ENCODE assay signal across 25 cellular contexts in genomic region chr10:46266506-46266985, GRCh38. TPM values are rescaled to one million over a fixed set of nuclear protein-coding genes. Genes with fewer than 3 reads are reported as not detected.
DNase-seq lines count a peak whose midpoint lies in the region; ATAC-seq and TF ChIP-seq lines count a peak whose summit lies in the region.
"Had no signal": no experiment of that assay in that cellular context is flagged by ENCODE, and none has a peak within 500 bp of the region (broad histone marks: within the 10 kb centered on the region; RNA-seq: fewer than 3 reads in every experiment).

No MANE protein-coding gene starts in this region.

- no peak overlapping the region for H3K4me3 ChIP-seq in DND-41 (ENCODE audit: low read depth in 1 of 2, low read length in 2 of 2)
- H3K4me3 ChIP-seq: gastrocnemius medialis, thyroid gland had no signal

- no peaks in the 10 kb centered on the region for H3K9me3 Mint-ChIP-seq in activated CD4-positive, alpha-beta T cell treated with anti-CD3 and anti-CD28 coated beads, Interleukin-2, amount 10 ng/mL, durations not matched to agents 24 days and 14 days
- no peaks in the 10 kb centered on the region for H3K9me3 Mint-ChIP-seq in activated T-helper 2 cell treated with anti-CD3 and anti-CD28 coated beads, Interferon-gamma antibody, Interleukin-2, Interleukin-4, amounts not matched to agents 10 μg/mL and 5 μg/mL and 100 μg/mL, durations not matched to agents 14 hours and 24 hours and 36 hours
- H3K9me3 Mint-ChIP-seq: IgD-negative memory B cell; stimulated activated memory B cell treated with anti-CD40 and anti-IgM and Interleukin-4, amounts not matched to agents 10 μg/mL and 1 μg/mL and 100 μg/mL, for 72 hours had no signal

- peaks cover 28% of the 10 kb centered on the region for H3K36me3 ChIP-seq in DND-41 (ENCODE audit: insufficient read depth, low read length)
- H3K36me3 ChIP-seq: gastrocnemius medialis, neutrophil, thyroid gland had no signal

- H3K36me3 Mint-ChIP-seq in activated CD4-positive, alpha-beta T cell treated with anti-CD3 and anti-CD28 coated beads, Interleukin-2, amount 10 ng/mL, durations not matched to agents 24 days and 14 days (ENCODE audit: low read depth) = peaks cover 14% of the 10 kb centered on the region
- H3K36me3 Mint-ChIP-seq in activated T-helper 2 cell treated with anti-CD3 and anti-CD28 coated beads, Interferon-gamma antibody, Interleukin-2, Interleukin-4, amounts not matched to agents 10 μg/mL and 5 μg/mL and 100 μg/mL, durations not matched to agents 14 hours and 24 hours and 36 hours (ENCODE audit: low read depth) = peaks cover 11% of the 10 kb centered on the region
- H3K36me3 Mint-ChIP-seq: IgD-negative memory B cell; stimulated activated memory B cell treated with anti-CD40 and anti-IgM and Interleukin-4, amounts not matched to agents 10 μg/mL and 1 μg/mL and 100 μg/mL, for 72 hours had no signal

- H3K4me3 Mint-ChIP-seq in activated CD4-positive, alpha-beta T cell treated with anti-CD3 and anti-CD28 coated beads, Interleukin-2, amount 10 ng/mL, durations not matched to agents 24 days and 14 days = peak overlapping the region; percentile 13
- peak overlapping the region; percentile 22 for H3K4me3 Mint-ChIP-seq in activated T-helper 2 cell treated with anti-CD3 and anti-CD28 coated beads, Interferon-gamma antibody, Interleukin-2, Interleukin-4, amounts not matched to agents 10 μg/mL and 5 μg/mL and 100 μg/mL, durations not matched to agents 14 hours and 24 hours and 36 hours (ENCODE audit: low read depth)
- H3K4me3 Mint-ChIP-seq: IgD-negative memory B cell; stimulated activated memory B cell treated with anti-CD40 and anti-IgM and Interleukin-4, amounts not matched to agents 10 μg/mL and 1 μg/mL and 100 μg/mL, for 72 hours had no signal

- peaks cover 20% of the 10 kb centered on the region for H3K79me2 ChIP-seq in DND-41 (ENCODE audit: insufficient read depth, low read length)

- H3K4me2 ChIP-seq in DND-41 (ENCODE audit: insufficient read depth, low read length) = peak overlapping the region; percentile 15; the same call in 1 of the 2 replicates

- H3K4me1 ChIP-seq in DND-41 (ENCODE audit: insufficient read depth, low read length) = peaks cover 48% of the 10 kb centered on the region
- H3K4me1 ChIP-seq: gastrocnemius medialis, thyroid gland had no signal

- DNase-seq in activated CD4-positive, alpha-beta T cell treated with anti-CD3 and anti-CD28 coated beads, Interleukin-2, amount 10 ng/mL, durations not matched to agents 24 days and 14 days = no peak
- no peak for DNase-seq in activated CD4-positive, alpha-beta T cell treated with anti-CD3 and anti-CD28 coated beads, Interleukin-2, amount 50 U/mL, for 1 hour
- DNase-seq in DND-41 = no peak
- DNase-seq in activated T-helper 2 cell treated with anti-CD3 and anti-CD28 coated beads, Interferon-gamma antibody, Interleukin-2, Interleukin-4, amounts not matched to agents 10 μg/mL and 5 μg/mL and 100 μg/mL, durations not matched to agents 14 hours and 24 hours and 36 hours (ENCODE audit: low spot score) = no peak
- DNase-seq in retina = peak; percentile 83
- no peak for DNase-seq in 8988T
- DNase-seq in AG08396 (ENCODE audit: low spot score) = no peak
- no peak for DNase-seq in HCEC 1CT
- DNase-seq: ACHN, activated T-cell treated with anti-CD3 and anti-CD28 coated beads for 4 hours, erythroblast, gastrocnemius medialis, H7, left cardiac atrium, midbrain, NCI-H1048, NCI-H2081 treated with DMSO at 0.1 percent for 48 hours, SHP77 treated with DMSO at 0.1 percent for 48 hours, T-helper 9 cell, thyroid gland had no signal

- no peaks in the 10 kb centered on the region for H3K27me3 Mint-ChIP-seq in activated CD4-positive, alpha-beta T cell treated with anti-CD3 and anti-CD28 coated beads, Interleukin-2, amount 10 ng/mL, durations not matched to agents 24 days and 14 days
- no peaks in the 10 kb centered on the region for H3K27me3 Mint-ChIP-seq in activated T-helper 2 cell treated with anti-CD3 and anti-CD28 coated beads, Interferon-gamma antibody, Interleukin-2, Interleukin-4, amounts not matched to agents 10 μg/mL and 5 μg/mL and 100 μg/mL, durations not matched to agents 14 hours and 24 hours and 36 hours (ENCODE audit: low read depth)
- H3K27me3 Mint-ChIP-seq: IgD-negative memory B cell; stimulated activated memory B cell treated with anti-CD40 and anti-IgM and Interleukin-4, amounts not matched to agents 10 μg/mL and 1 μg/mL and 100 μg/mL, for 72 hours had no signal

- H2AFZ ChIP-seq in DND-41 (ENCODE audit: low read depth, low read length) = no peak overlapping the region

- H3K27ac ChIP-seq in DND-41 (ENCODE audit: low read length) = no peak overlapping the region; the same call in 1 of the 2 replicates
- H3K27ac ChIP-seq: gastrocnemius medialis, neutrophil, thyroid gland had no signal

- peaks cover 20% of the 10 kb centered on the region for H3K4me1 Mint-ChIP-seq in activated CD4-positive, alpha-beta T cell treated with anti-CD3 and anti-CD28 coated beads, Interleukin-2, amount 10 ng/mL, durations not matched to agents 24 days and 14 days
- peaks cover 14% of the 10 kb centered on the region for H3K4me1 Mint-ChIP-seq in activated T-helper 2 cell treated with anti-CD3 and anti-CD28 coated beads, Interferon-gamma antibody, Interleukin-2, Interleukin-4, amounts not matched to agents 10 μg/mL and 5 μg/mL and 100 μg/mL, durations not matched to agents 14 hours and 24 hours and 36 hours (ENCODE audit: low read depth)

- no peaks in the 10 kb centered on the region for H3K9me3 ChIP-seq in DND-41 (ENCODE audit: insufficient read depth, low read length, severe bottlenecking)
- H3K9me3 ChIP-seq: gastrocnemius medialis, neutrophil, thyroid gland had no signal

- TF ChIP-seq CTCF in DND-41 (IDR thresholded peaks at IDR 0.05; ENCODE audit: borderline replicate concordance, extremely low read depth, low read length, poor library complexity, severe bottlenecking) = no peak

- H4K20me1 ChIP-seq in DND-41 (ENCODE audit: insufficient read depth, low read length) = no peaks in the 10 kb centered on the region; the same call in 1 of the 2 replicates

- H3K27ac Mint-ChIP-seq in activated CD4-positive, alpha-beta T cell treated with anti-CD3 and anti-CD28 coated beads, Interleukin-2, amount 10 ng/mL, durations not matched to agents 24 days and 14 days = no peak overlapping the region
- no peak overlapping the region for H3K27ac Mint-ChIP-seq in activated T-helper 2 cell treated with anti-CD3 and anti-CD28 coated beads, Interferon-gamma antibody, Interleukin-2, Interleukin-4, amounts not matched to agents 10 μg/mL and 5 μg/mL and 100 μg/mL, durations not matched to agents 14 hours and 24 hours and 36 hours
- H3K27ac Mint-ChIP-seq: IgD-negative memory B cell; stimulated activated memory B cell treated with anti-CD40 and anti-IgM and Interleukin-4, amounts not matched to agents 10 μg/mL and 1 μg/mL and 100 μg/mL, for 72 hours had no signal

- no peak for ATAC-seq in DND-41 (ENCODE audit: insufficient read depth, low read depth)
- ATAC-seq: activated CD4-positive, CD25-positive, alpha-beta regulatory T cell treated with anti-CD3 and anti-CD28 coated beads, Interleukin-2, amount 50 U/mL, for 24 hours; gastrocnemius medialis; left cardiac atrium had no signal

- H3K27me3 ChIP-seq in DND-41 (ENCODE audit: insufficient read depth, low read length, poor library complexity) = no peaks in the 10 kb centered on the region
- H3K27me3 ChIP-seq: gastrocnemius medialis, neutrophil, thyroid gland had no signal

- intact Hi-C loops in activated CD4-positive, alpha-beta T cell treated with anti-CD3 and anti-CD28 coated beads, Interleukin-2, amount 10 ng/mL, durations not matched to agents 24 days and 14 days (cut with micrococcal nuclease) = loop anchor here (5.0 to 10.0 kb wide), 2 partner anchors 159 to 232 kb away; partner anchors contain the start of gene NCOA4
- intact Hi-C loops in activated T-helper 2 cell treated with anti-CD3 and anti-CD28 coated beads, Interferon-gamma antibody, Interleukin-2, Interleukin-4, amounts not matched to agents 10 μg/mL and 5 μg/mL and 100 μg/mL, durations not matched to agents 14 hours and 24 hours and 36 hours (cut with micrococcal nuclease) = no loop called here

- H3K9ac ChIP-seq in DND-41 (ENCODE audit: low read depth, low read length) = no peak overlapping the region

RNA-seq across cellular contexts. Expression of gene ANTXRL, which starts 20.3 kb away (rescaled TPM):
- total RNA-seq in activated CD4-positive, alpha-beta T cell treated with anti-CD3 and anti-CD28 coated beads, Interleukin-2, amount 10 ng/mL, durations not matched to agents 24 days and 14 days = not detected in 2 replicates
- total RNA-seq in activated T-helper 2 cell treated with anti-CD3 and anti-CD28 coated beads, Interferon-gamma antibody, Interleukin-2, Interleukin-4, amounts not matched to agents 10 μg/mL and 5 μg/mL and 100 μg/mL, durations not matched to agents 14 hours and 24 hours and 36 hours = not detected in 2 replicates
- total RNA-seq: gastrocnemius medialis, H7, left cardiac atrium, renal cortical epithelial cell, thyroid gland had no signal
